27 cellular contexts compared by ENCODE assay signal in the genomic region with DNA sequence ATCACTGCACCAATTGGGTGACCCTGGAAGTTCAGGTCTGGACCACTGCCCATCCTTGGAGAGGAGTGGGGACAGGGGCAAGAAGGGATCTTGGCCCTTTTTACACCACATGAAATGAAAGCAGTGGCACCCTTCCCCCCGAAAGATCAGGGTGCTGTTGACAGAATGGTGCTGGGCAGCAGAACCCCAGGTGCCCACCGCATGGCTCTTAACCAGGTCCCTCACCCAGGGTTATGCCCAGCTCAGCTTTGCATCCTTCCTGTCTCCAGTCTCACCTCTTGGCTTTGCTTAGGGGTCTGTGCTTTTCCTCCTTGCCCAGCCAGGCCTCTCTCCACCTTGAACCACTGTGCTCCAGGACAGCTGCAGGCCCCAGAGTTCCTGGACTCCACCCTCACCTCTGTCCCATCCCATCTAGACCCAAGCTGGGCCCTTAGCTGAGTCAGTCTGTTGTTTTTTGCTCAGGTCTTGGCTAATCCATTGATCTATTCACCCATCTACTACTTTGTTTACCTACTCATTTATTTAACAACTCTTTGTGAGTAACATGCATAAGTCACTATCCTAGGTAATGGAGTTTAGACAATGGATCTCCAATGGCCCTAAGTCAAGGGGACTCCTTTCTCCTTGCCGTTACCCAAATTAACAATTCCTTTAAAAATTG.
"Had no signal": no experiment of that assay in that cellular context is flagged by ENCODE, and none has a peak within 500 bp of the region (broad histone marks: within the 10 kb centered on the region; RNA-seq: fewer than 3 reads in every experiment).

No MANE protein-coding gene starts in this region.

- H3K27ac Mint-ChIP-seq: activated CD4-positive, alpha-beta T cell treated with anti-CD3 and anti-CD28 coated beads, Interleukin-2, amount 10 ng/mL, durations not matched to agents 24 days and 14 days; activated naive CD4-positive, alpha-beta T cell treated with anti-CD3 and anti-CD28 coated beads, Interleukin-2, amount 50 U/mL, for 24 hours; T-helper 1 cell treated with Interleukin-12 subunit alpha and Interleukin-12 subunit beta and Interleukin-4 antibody, amounts not matched to agents 30 μg/mL and 1 μg/mL, for 36 hours; WTC11 had no signal

- H3K4me3 ChIP-seq: breast epithelium, K562, SJSA1 had no signal

- ATAC-seq: K562, Panc1, SK-N-SH treated with all-trans-retinoic acid at 6 μM for 48 hours, WTC11 had no signal

- H3K4me3 Mint-ChIP-seq: activated CD4-positive, alpha-beta T cell treated with anti-CD3 and anti-CD28 coated beads, Interleukin-2, amount 10 ng/mL, durations not matched to agents 24 days and 14 days; activated naive CD4-positive, alpha-beta T cell treated with anti-CD3 and anti-CD28 coated beads, Interleukin-2, amount 50 U/mL, for 24 hours; central memory CD8-positive, alpha-beta T cell; T-helper 1 cell treated with Interleukin-12 subunit alpha and Interleukin-12 subunit beta and Interleukin-4 antibody, amounts not matched to agents 30 μg/mL and 1 μg/mL, for 36 hours; WTC11 had no signal

- H3K27me3 ChIP-seq: breast epithelium, SJSA1 had no signal

- H3K27me3 Mint-ChIP-seq: activated CD4-positive, alpha-beta T cell treated with anti-CD3 and anti-CD28 coated beads, Interleukin-2, amount 10 ng/mL, durations not matched to agents 24 days and 14 days had no signal

- H3K36me3 ChIP-seq: breast epithelium, SJSA1 had no signal

- H3K4me1 Mint-ChIP-seq: activated CD4-positive, alpha-beta T cell treated with anti-CD3 and anti-CD28 coated beads, Interleukin-2, amount 10 ng/mL, durations not matched to agents 24 days and 14 days; activated naive CD4-positive, alpha-beta T cell treated with anti-CD3 and anti-CD28 coated beads, Interleukin-2, amount 50 U/mL, for 24 hours; central memory CD8-positive, alpha-beta T cell had no signal

- DNase-seq: activated CD4-positive, alpha-beta T cell treated with anti-CD3 and anti-CD28 coated beads, Interleukin-2, amount 10 ng/mL, durations not matched to agents 24 days and 14 days; activated CD4-positive, alpha-beta T cell treated with anti-CD3 and anti-CD28 coated beads, Interleukin-2, amount 50 U/mL, for 48 hours; activated CD4-positive, CD25-positive, alpha-beta regulatory T cell treated with anti-CD3 and anti-CD28 coated beads, Interleukin-2, amount 50 U/mL, for 72 hours; activated naive CD4-positive, alpha-beta T cell; activated T-cell treated with anti-CD3 and anti-CD28 coated beads, Interleukin-2, amount 50 U/mL, for 1 hour; aorta; Kasumi-1; NCI-H1105 treated with DMSO at 0.1 percent for 48 hours; NCI-H146; NCI-H187 treated with DMSO at 0.1 percent for 48 hours; NCI-H2171; NCI-H226; NCI-H526; NCI-H82; Right ventricle myocardium superior; RPMI8226; SW 1271; T-helper 9 cell had no signal

- FAIRE-seq: K562 had no signal
